Comparison of ENCODE assay signal across 16 cellular contexts in the genomic region with DNA sequence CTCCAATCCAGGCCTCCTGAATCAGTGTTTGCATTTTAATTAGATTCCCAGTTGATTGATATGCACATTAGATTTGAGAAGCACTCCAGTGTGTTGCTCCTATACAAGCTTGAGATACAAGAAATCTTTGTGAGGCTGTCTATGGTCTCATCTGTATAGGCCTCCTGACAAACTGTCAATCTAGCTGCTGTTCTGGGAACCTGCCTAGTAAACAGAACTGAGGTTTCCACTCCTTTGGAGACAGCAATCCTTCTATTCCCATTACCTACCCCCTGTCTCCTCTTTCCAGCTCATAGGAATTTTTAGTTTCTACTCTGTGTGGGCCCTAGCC.
A peak's percentile ranks its signal among the peaks of the same experiment; 100 is the strongest.
DNase-seq lines count a peak whose midpoint lies in the region; ATAC-seq, FAIRE-seq and TF ChIP-seq lines count a peak whose summit lies in the region.
"Had no signal": no experiment of that assay in that cellular context is flagged by ENCODE, and none has a peak within 500 bp of the region (broad histone marks: within the 10 kb centered on the region; RNA-seq: fewer than 3 reads in every experiment).

No MANE protein-coding gene starts in this region.

- DNase-seq in astrocyte (ENCODE audit: low read depth) = no peak
- DNase-seq in DMS114 treated with DMSO at 0.1 percent for 48 hours (lab: John Stamatoyannopoulos, UW; ENCODE audit: unreplicated experiment) = no peak
- no peak for DNase-seq in retina
- DNase-seq in SW480 (ENCODE audit: low spot score) = no peak
- DNase-seq: activated CD8-positive, alpha-beta T cell treated with anti-CD3 and anti-CD28 coated beads, Interleukin-2, amount 10 ng/mL, durations not matched to agents 7 days and 5 days; activated naive CD4-positive, alpha-beta T cell treated with anti-CD3 and anti-CD28 coated beads, Interleukin-2, amount 10 ng/mL, durations not matched to agents 7 days and 5 days; H9; Kasumi-1; NCI-H187; NCI-H82; Right ventricle myocardium superior had no signal

- H3K4me1 ChIP-seq in astrocyte (ENCODE audit: insufficient read depth, low read length) = peaks cover 6% of the 10 kb centered on the region

- FAIRE-seq in astrocyte (lab: Jason Lieb, UNC) = no peak

- H2AFZ ChIP-seq in astrocyte (ENCODE audit: low read depth, low read length) = no peak overlapping the region

- no peaks in the 10 kb centered on the region for H3K9me3 ChIP-seq in astrocyte (ENCODE audit: insufficient read depth, low read depth, low read length)

- no peak overlapping the region for H3K4me3 ChIP-seq in astrocyte (ENCODE audit: insufficient read depth, low read depth, low read length)

- H3K4me1 Mint-ChIP-seq in astrocyte (ENCODE audit: low read depth, unreplicated experiment) = peaks cover 23% of the 10 kb centered on the region
- H3K4me1 Mint-ChIP-seq: activated naive CD4-positive, alpha-beta T cell treated with anti-CD3 and anti-CD28 coated beads, Interleukin-2, amount 10 ng/mL, durations not matched to agents 7 days and 5 days had no signal

- H3K4me2 ChIP-seq in astrocyte (ENCODE audit: low read length) = no peak overlapping the region

- no peaks in the 10 kb centered on the region for H3K27me3 Mint-ChIP-seq in astrocyte (ENCODE audit: low read depth, unreplicated experiment)
- H3K27me3 Mint-ChIP-seq: activated naive CD4-positive, alpha-beta T cell treated with anti-CD3 and anti-CD28 coated beads, Interleukin-2, amount 10 ng/mL, durations not matched to agents 7 days and 5 days had no signal

- H3K4me3 Mint-ChIP-seq in astrocyte (ENCODE audit: unreplicated experiment) = no peak overlapping the region
- H3K4me3 Mint-ChIP-seq: activated CD8-positive, alpha-beta T cell treated with anti-CD3 and anti-CD28 coated beads, Interleukin-2, amount 10 ng/mL, durations not matched to agents 7 days and 5 days; activated naive CD4-positive, alpha-beta T cell treated with anti-CD3 and anti-CD28 coated beads, Interleukin-2, amount 10 ng/mL, durations not matched to agents 7 days and 5 days; CD14-positive monocyte; H9; naive thymus-derived CD4-positive, alpha-beta T cell had no signal

- H3K9ac ChIP-seq in astrocyte (ENCODE audit: low read length) = no peak overlapping the region

- peaks cover 2% of the 10 kb centered on the region for H3K9me3 Mint-ChIP-seq in astrocyte (ENCODE audit: unreplicated experiment)
- H3K9me3 Mint-ChIP-seq: activated naive CD4-positive, alpha-beta T cell treated with anti-CD3 and anti-CD28 coated beads, Interleukin-2, amount 10 ng/mL, durations not matched to agents 7 days and 5 days had no signal

- H3K79me2 ChIP-seq in astrocyte (ENCODE audit: insufficient read depth, low read length) = no peaks in the 10 kb centered on the region

- ATAC-seq in GM18868 (IDR thresholded peaks at IDR 0.05; ENCODE audit: unreplicated experiment) (peak; percentile 1), GM19463 (IDR thresholded peaks at IDR 0.05; ENCODE audit: unreplicated experiment) (peak; percentile 3), HG02840 (IDR thresholded peaks at IDR 0.05; ENCODE audit: low FRiP score, unreplicated experiment) (peak; percentile 10)
- ATAC-seq: activated CD8-positive, alpha-beta T cell treated with anti-CD3 and anti-CD28 coated beads, Interleukin-2, amount 10 ng/mL, durations not matched to agents 7 days and 5 days; naive thymus-derived CD4-positive, alpha-beta T cell had no signal

- H3K36me3 Mint-ChIP-seq in astrocyte (ENCODE audit: low read depth, unreplicated experiment) = no peaks in the 10 kb centered on the region
- H3K36me3 Mint-ChIP-seq: activated naive CD4-positive, alpha-beta T cell treated with anti-CD3 and anti-CD28 coated beads, Interleukin-2, amount 10 ng/mL, durations not matched to agents 7 days and 5 days; CD14-positive monocyte; naive thymus-derived CD4-positive, alpha-beta T cell had no signal

- no peaks in the 10 kb centered on the region for H3K36me3 ChIP-seq in astrocyte (ENCODE audit: insufficient read depth, low read length)

- TF ChIP-seq CTCF in astrocyte (IDR thresholded peaks at IDR 0.05; ENCODE audit: insufficient read depth, low read depth, low read length) = no peak

- no peaks in the 10 kb centered on the region for H3K27me3 ChIP-seq in astrocyte (ENCODE audit: insufficient read depth, low read length)

- H4K20me1 ChIP-seq in astrocyte (ENCODE audit: insufficient read depth, low read length) = no peaks in the 10 kb centered on the region

- H3K27ac Mint-ChIP-seq in astrocyte (ENCODE audit: unreplicated experiment) = peak overlapping the region; percentile 43
- H3K27ac Mint-ChIP-seq: activated CD8-positive, alpha-beta T cell treated with anti-CD3 and anti-CD28 coated beads, Interleukin-2, amount 10 ng/mL, durations not matched to agents 7 days and 5 days; activated naive CD4-positive, alpha-beta T cell treated with anti-CD3 and anti-CD28 coated beads, Interleukin-2, amount 10 ng/mL, durations not matched to agents 7 days and 5 days; CD14-positive monocyte had no signal

- no peak overlapping the region for H3K27ac ChIP-seq in astrocyte (ENCODE audit: low read depth, low read length)
